In the genomic region with DNA sequence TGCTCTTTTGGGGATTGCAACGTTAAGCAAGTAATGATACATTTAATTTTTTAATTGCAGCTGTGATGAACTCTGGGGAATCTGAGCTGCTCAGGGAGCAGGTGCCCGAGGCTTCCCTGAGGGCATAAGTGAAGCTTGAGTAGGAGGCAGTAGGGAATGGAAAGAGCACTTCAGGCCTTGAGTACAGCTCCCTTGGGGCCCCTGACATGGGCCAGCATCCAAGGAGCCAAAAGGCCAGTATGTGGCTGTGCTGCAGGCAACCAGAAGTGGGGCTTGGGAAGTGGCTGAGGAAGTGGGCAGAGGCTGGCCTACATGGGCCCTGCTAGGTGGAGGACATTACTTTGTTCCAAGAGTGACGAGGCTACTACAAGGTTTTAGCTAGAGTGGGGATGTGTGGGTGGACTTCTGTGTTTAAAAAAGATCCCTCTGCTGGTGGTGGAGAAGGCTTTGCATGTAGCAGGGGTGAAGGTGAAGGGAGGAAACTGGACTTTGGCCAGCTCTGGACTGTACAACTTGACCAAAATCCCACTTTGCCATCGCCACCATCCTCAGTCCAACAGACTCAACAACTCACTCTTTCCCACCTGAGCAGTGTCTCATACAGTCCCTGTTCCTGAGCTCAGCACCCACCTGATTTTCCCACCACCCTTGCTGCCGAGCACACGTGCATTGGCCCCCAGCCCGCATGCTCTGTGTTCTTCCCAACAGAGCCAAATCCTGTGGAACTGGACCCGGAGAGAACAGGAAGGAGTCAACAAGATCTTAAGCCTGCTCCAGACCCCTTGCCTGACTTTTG, we compare ENCODE assay signal across 14 cellular contexts. TPM values are rescaled to one million over a fixed set of nuclear protein-coding genes. Genes with fewer than 3 reads are reported as not detected.
DNase-seq lines count a peak whose midpoint lies in the region; ATAC-seq and TF ChIP-seq lines count a peak whose summit lies in the region.
"Had no signal": no experiment of that assay in that cellular context is flagged by ENCODE, and none has a peak within 500 bp of the region (broad histone marks: within the 10 kb centered on the region; RNA-seq: fewer than 3 reads in every experiment).

No MANE protein-coding gene starts in this region.

- H3F3A ChIP-seq in MM.1S (ENCODE audit: insufficient read depth, low read length) = no peaks in the 10 kb centered on the region

- H3K23ac ChIP-seq in trophoblast cell (ENCODE audit: low read length) = no peak overlapping the region

- H3K9me3 ChIP-seq in right atrium auricular region = no peaks in the 10 kb centered on the region
- H3K9me3 ChIP-seq in tibial artery = no peaks in the 10 kb centered on the region
- H3K9me3 ChIP-seq in suprapubic skin = no peaks in the 10 kb centered on the region
- no peaks in the 10 kb centered on the region for H3K9me3 ChIP-seq in MM.1S (replicated peaks; ENCODE audit: insufficient read depth, low read length)
- peaks cover 5% of the 10 kb centered on the region for H3K9me3 ChIP-seq in trophoblast cell (ENCODE audit: insufficient read depth, low read depth, low read length)
- H3K9me3 ChIP-seq: ascending aorta, MG63, vagina had no signal

- H3K36me3 ChIP-seq in right atrium auricular region (no peaks in the 10 kb centered on the region), tibial artery (no peaks in the 10 kb centered on the region), suprapubic skin (no peaks in the 10 kb centered on the region), MM.1S (replicated peaks; ENCODE audit: insufficient read depth, low read length) (no peaks in the 10 kb centered on the region), trophoblast cell (ENCODE audit: control insufficient read depth in 1 of 2, insufficient read depth in 2 of 2, low read length in 2 of 2) (no peaks in the 10 kb centered on the region)
- H3K36me3 ChIP-seq: ascending aorta, MG63, vagina had no signal

- H2BK5ac ChIP-seq in trophoblast cell (ENCODE audit: low read depth, low read length, poor library complexity) = no peak overlapping the region

- H2BK120ac ChIP-seq in trophoblast cell (ENCODE audit: insufficient read depth, low read length, poor library complexity) = no peak overlapping the region

- no peak overlapping the region for H3K4ac ChIP-seq in trophoblast cell (ENCODE audit: low read depth, low read length)

- no peak overlapping the region for H2BK12ac ChIP-seq in trophoblast cell (ENCODE audit: low read length)

- no peak overlapping the region for H3K18ac ChIP-seq in trophoblast cell (ENCODE audit: low read length)

- no peak overlapping the region for H4K12ac ChIP-seq in trophoblast cell (ENCODE audit: low read depth, low read length)

- H4K8ac ChIP-seq in trophoblast cell (ENCODE audit: low read depth, low read length) = no peak overlapping the region

- no peak for TF ChIP-seq EP300 in suprapubic skin (IDR thresholded peaks at IDR 0.05)

- no peaks in the 10 kb centered on the region for H3K27me3 ChIP-seq in right atrium auricular region
- no peaks in the 10 kb centered on the region for H3K27me3 ChIP-seq in tibial artery
- H3K27me3 ChIP-seq in suprapubic skin = peaks cover under 1% of the 10 kb centered on the region
- H3K27me3 ChIP-seq in MM.1S (replicated peaks; ENCODE audit: insufficient read depth, low read length) = peaks cover 95% of the 10 kb centered on the region
- no peaks in the 10 kb centered on the region for H3K27me3 ChIP-seq in trophoblast cell (ENCODE audit: insufficient read depth, low read length)
- H3K27me3 ChIP-seq: ascending aorta, vagina had no signal

- WGBS in suprapubic skin = 43% methylated on average over 8 of the region's 8 CpGs
- no CpG with 5 or more reads among the region's 8 CpGs for WGBS in trophoblast cell (ENCODE audit: extremely low coverage, insufficient coverage, insufficient read length)

- H3K27ac ChIP-seq in right atrium auricular region (no peak overlapping the region), tibial artery (peak overlapping the region; percentile 23 to 25), suprapubic skin (no peak overlapping the region), MM.1S (ENCODE audit: low read length) (no peak overlapping the region), trophoblast cell (ENCODE audit: low read depth, low read length) (no peak overlapping the region)
- H3K27ac ChIP-seq: ascending aorta, vagina had no signal

- H3K4me2 ChIP-seq in MM.1S (ENCODE audit: low read depth, low read length) (no peak overlapping the region), trophoblast cell (ENCODE audit: low read length) (no peak overlapping the region)

- no peak overlapping the region for H3K14ac ChIP-seq in trophoblast cell (ENCODE audit: low read length)

- H3K4me3 ChIP-seq in right atrium auricular region = no peak overlapping the region
- H3K4me3 ChIP-seq in tibial artery = peak overlapping the region in 1 of 2 donors; percentile 6
- H3K4me3 ChIP-seq in suprapubic skin = no peak overlapping the region
- H3K4me3 ChIP-seq in MM.1S (ENCODE audit: low read length) = no peak overlapping the region
- no peak overlapping the region for H3K4me3 ChIP-seq in trophoblast cell (ENCODE audit: low read depth, low read length)
- H3K4me3 ChIP-seq: MG63, vagina had no signal

- intact Hi-C loops in Right ventricle myocardium superior (cut with DNase I) = no loop called here
- intact Hi-C loops in left ventricle myocardium superior (cut with micrococcal nuclease) = no loop called here
- intact Hi-C loops in tibial artery (cut with DNase I; ENCODE audit: low total_unique reads) = no loop called here

- H3K9me2 ChIP-seq in MM.1S (replicated peaks; ENCODE audit: insufficient read depth, low read length) = no peaks in the 10 kb centered on the region

- no peaks in the 10 kb centered on the region for H4K20me1 ChIP-seq in MM.1S (ENCODE audit: insufficient read depth, low read length)

- no peaks in the 10 kb centered on the region for H3K79me1 ChIP-seq in trophoblast cell (ENCODE audit: low read length)

- TF ChIP-seq CTCF in right atrium auricular region (IDR thresholded peaks at IDR 0.05) (no peak), tibial artery (IDR thresholded peaks at IDR 0.05) (peak in 1 of 2 experiments; percentile 7), suprapubic skin (IDR thresholded peaks at IDR 0.05) (no peak), MM.1S (IDR thresholded peaks at IDR 0.05; ENCODE audit: low read length) (no peak)

- H2AFZ ChIP-seq in MM.1S (ENCODE audit: low read length) (no peak overlapping the region), trophoblast cell (ENCODE audit: insufficient read depth, low read length, poor library complexity) (no peak overlapping the region)

- no peaks in the 10 kb centered on the region for H3K79me2 ChIP-seq in MM.1S (ENCODE audit: low read length)
- H3K79me2 ChIP-seq in trophoblast cell (ENCODE audit: control insufficient read depth, insufficient read depth, low read length, poor library complexity) = no peaks in the 10 kb centered on the region

- no peak for TF ChIP-seq POLR2A in suprapubic skin (IDR thresholded peaks at IDR 0.05)

- no peak overlapping the region for H4K91ac ChIP-seq in trophoblast cell (ENCODE audit: low read depth, low read length)

- no peak overlapping the region for H2AK5ac ChIP-seq in trophoblast cell (ENCODE audit: low read length)

- ATAC-seq in Right ventricle myocardium superior (ENCODE audit: poor library complexity) = peak; percentile 23
- ATAC-seq in left ventricle myocardium superior = no peak

- H3K4me1 ChIP-seq in right atrium auricular region = peaks cover 0 to 29% of the 10 kb centered on the region in 2 donors
- peaks cover 0 to 47% (median 32%) of the 10 kb centered on the region in 4 donors for H3K4me1 ChIP-seq in tibial artery
- H3K4me1 ChIP-seq in suprapubic skin = peaks cover 67% of the 10 kb centered on the region
- H3K4me1 ChIP-seq in MM.1S (ENCODE audit: low read length) = no peaks in the 10 kb centered on the region
- peaks cover 3 to 6% of the 10 kb centered on the region in 2 experiments for H3K4me1 ChIP-seq in trophoblast cell (ENCODE audit: control insufficient read depth in 1 of 2, insufficient read depth in 2 of 2, low read length in 2 of 2)

- H3K9ac ChIP-seq in MM.1S (ENCODE audit: low read length) = no peak overlapping the region
- no peak overlapping the region for H3K9ac ChIP-seq in trophoblast cell (ENCODE audit: low read length)

- DNase-seq in Right ventricle myocardium superior = no peak
- no peak for DNase-seq in left ventricle myocardium superior
- DNase-seq in NCI-H524 treated with DMSO at 0.1 percent for 48 hours (lab: John Stamatoyannopoulos, UW) = peak; percentile 71
- peak; percentile 16 for DNase-seq in right atrium auricular region (ENCODE audit: low spot score)
- DNase-seq in tibial artery = no peak
- no peak for DNase-seq in suprapubic skin (ENCODE audit: low spot score in 2 of 2)
- no peak for DNase-seq in MM.1S
- DNase-seq in trophoblast cell = no peak
- DNase-seq: activated B cell treated with CpG ODN at 0.5 μM for 24 hours, AML-193 had no signal

RNA-seq across cellular contexts. Expression of gene ZNF831, which starts 10.9 kb away (rescaled TPM):
- total RNA-seq in Right ventricle myocardium superior = 0.08 TPM
- 0.17 TPM for total RNA-seq in left ventricle myocardium superior
- total RNA-seq in right atrium auricular region = under 1 TPM; 0.19 to 0.47 TPM
- total RNA-seq in suprapubic skin = 1 to 10 TPM in 1 of 4 donors, under 1 TPM in 2, not detected in 1; 0.16 to 1.0 (median 0.34) TPM
- not detected in 2 replicates for polyA plus RNA-seq in trophoblast cell (2013)
- total RNA-seq: HT-29 had no signal

Comparison
In these comparisons a context has a peak if more than half of its experiments do, and no peak if none do; other contexts are left out.
1. DNase-seq: peak in NCI-H524 treated with DMSO at 0.1 percent for 48 hours (single experiment) and right atrium auricular region (single experiment); none in Right ventricle myocardium superior (single experiment), left ventricle myocardium superior (single experiment), tibial artery (0 of 2), suprapubic skin (0 of 2), MM.1S (single experiment) and trophoblast cell (0 of 2).
2. H3K27ac ChIP-seq: peak in tibial artery (2 of 2); none in right atrium auricular region (0 of 2), suprapubic skin (single experiment), MM.1S (single experiment) and trophoblast cell (single experiment).